Comparison of ENCODE assay signal across 9 cellular contexts in the genomic region with DNA sequence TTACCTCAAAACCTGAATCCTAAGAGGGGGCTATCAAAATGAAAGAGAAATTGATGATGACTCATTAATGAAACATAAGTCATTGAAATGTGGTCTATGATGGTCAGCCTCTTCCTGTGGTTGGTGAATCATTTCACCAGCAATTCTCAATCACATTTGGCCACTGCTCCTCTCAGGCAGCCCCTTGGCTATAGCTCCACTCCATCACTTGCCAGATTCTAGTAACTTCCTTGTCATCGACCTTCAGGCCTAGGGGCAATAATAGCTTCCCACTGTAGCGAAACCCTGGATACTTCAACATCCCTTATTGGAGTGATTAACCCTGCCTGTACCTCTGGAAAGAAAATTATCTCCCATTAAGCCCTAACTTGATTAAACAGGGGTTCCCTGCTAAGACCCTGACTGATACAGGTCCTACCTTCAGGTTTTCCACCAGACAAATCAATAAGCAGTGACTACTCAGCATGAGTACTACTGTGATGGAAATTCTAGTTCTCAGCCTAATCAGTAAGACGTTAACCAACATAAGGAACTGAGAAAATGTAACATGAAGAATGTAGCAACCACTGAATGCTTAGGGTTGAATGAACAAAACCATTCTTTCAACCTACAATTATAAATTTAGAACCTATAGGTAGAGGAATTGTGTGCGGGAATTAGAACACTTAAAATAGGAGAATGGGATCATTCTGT. TPM values are rescaled to one million over a fixed set of nuclear protein-coding genes. Genes with fewer than 3 reads are reported as not detected.
DNase-seq lines count a peak whose midpoint lies in the region; ATAC-seq and TF ChIP-seq lines count a peak whose summit lies in the region.
"Had no signal": no experiment of that assay in that cellular context is flagged by ENCODE, and none has a peak within 500 bp of the region (broad histone marks: within the 10 kb centered on the region; RNA-seq: fewer than 3 reads in every experiment).

No MANE protein-coding gene starts in this region.

- H3K27ac ChIP-seq in Peyer's patch (peak overlapping the region; percentile 11 to 78 (median 34)), foreskin keratinocyte (peak overlapping the region; percentile 31), stomach (peak overlapping the region; percentile 52 to 89 (median 67)), endodermal cell (ENCODE audit: low read depth, low read length) (no peak overlapping the region)

- peak; percentile 88 for ATAC-seq in GM18870 (IDR thresholded peaks at IDR 0.05; ENCODE audit: unreplicated experiment)
- peak; percentile 83 for ATAC-seq in HG02642 (IDR thresholded peaks at IDR 0.05; ENCODE audit: poor library complexity, unreplicated experiment)
- ATAC-seq in foreskin keratinocyte: peak; percentile 94

- no peak overlapping the region for H3K27ac Mint-ChIP-seq in endodermal cell

- H3K4me1 ChIP-seq in Peyer's patch (peaks cover 0 to 21% (median 0%) of the 10 kb centered on the region in 4 donors), foreskin keratinocyte (peaks cover 16% of the 10 kb centered on the region), stomach (peaks cover 16 to 51% (median 34%) of the 10 kb centered on the region in 4 donors), endodermal cell (ENCODE audit: control insufficient read depth, insufficient read depth, low read length) (no peaks in the 10 kb centered on the region)

- no peak for TF ChIP-seq EP300 in stomach (IDR thresholded peaks at IDR 0.05)

- H3K4me1 Mint-ChIP-seq in endodermal cell: peaks cover 4% of the 10 kb centered on the region

- WGBS in stomach, 5 donors: 43 to 66% (median 56%) methylated on average over 3 to 4 of the region's 4 CpGs
- WGBS in endodermal cell (ENCODE audit: insufficient coverage in 1 of 2, insufficient read length in 1 of 2), 2 experiments: 74 to 90% methylated on average over 2 to 3 of the region's 4 CpGs

- TF ChIP-seq POLR2A in Peyer's patch (IDR thresholded peaks at IDR 0.05) (no peak), stomach (IDR thresholded peaks at IDR 0.05) (no peak)

- H3K4me3 Mint-ChIP-seq in endodermal cell: no peak overlapping the region

- H3K27me3 Mint-ChIP-seq in endodermal cell (ENCODE audit: insufficient read depth): peaks cover 1% of the 10 kb centered on the region

- H3K27me3 ChIP-seq in Peyer's patch (no peaks in the 10 kb centered on the region), foreskin keratinocyte (no peaks in the 10 kb centered on the region), stomach (no peaks in the 10 kb centered on the region), endodermal cell (ENCODE audit: control insufficient read depth, insufficient read depth, low read length, poor library complexity, severe bottlenecking) (no peaks in the 10 kb centered on the region)

- TF ChIP-seq CTCF in Peyer's patch (IDR thresholded peaks at IDR 0.05): no peak
- TF ChIP-seq CTCF in foreskin keratinocyte (conservative IDR thresholded peaks at IDR 0.05): no peak
- TF ChIP-seq CTCF in stomach (IDR thresholded peaks at IDR 0.05): no peak
- no peak for TF ChIP-seq CTCF in endodermal cell (conservative IDR thresholded peaks at IDR 0.05)

- H3K36me3 ChIP-seq in Peyer's patch (no peaks in the 10 kb centered on the region), stomach (no peaks in the 10 kb centered on the region), endodermal cell (ENCODE audit: control insufficient read depth, insufficient read depth, low read length) (no peaks in the 10 kb centered on the region)

- no peaks in the 10 kb centered on the region for H3K9me3 Mint-ChIP-seq in endodermal cell

- no peak for DNase-seq in Peyer's patch
- peak; percentile 62 to 82 for DNase-seq in foreskin keratinocyte
- no peak for DNase-seq in stomach
- DNase-seq in endodermal cell: no peak
- no peak for DNase-seq in middle frontal gyrus (ENCODE audit: extremely low spot score, low spot score)
- no peak for DNase-seq in D341Med (ENCODE audit: low spot score)

- no peak overlapping the region for H3K4me3 ChIP-seq in Peyer's patch
- no peak overlapping the region for H3K4me3 ChIP-seq in stomach
- H3K4me3 ChIP-seq in endodermal cell (ENCODE audit: low read length): no peak overlapping the region

- intact Hi-C loops in stomach (cut with DNase I; ENCODE audit: low total_unique reads): loop anchor here (10.0 kb wide), 1 partner anchor 290 kb away; no protein-coding TSS in a partner anchor

- H3K9me3 ChIP-seq in Peyer's patch (no peaks in the 10 kb centered on the region), stomach (no peaks in the 10 kb centered on the region), endodermal cell (ENCODE audit: control insufficient read depth, low read length) (no peaks in the 10 kb centered on the region)

- H3K36me3 Mint-ChIP-seq in endodermal cell (ENCODE audit: low read depth): no peaks in the 10 kb centered on the region

- H3K9ac ChIP-seq in endodermal cell (ENCODE audit: extremely low read depth, low read length, poor library complexity, severe bottlenecking): no peak overlapping the region

RNA-seq across cellular contexts. Expression of gene ADH7, which starts 30.4 kb away (rescaled TPM):
- total RNA-seq in Peyer's patch: not detected
- total RNA-seq in foreskin keratinocyte: not detected in 2 replicates
- not detected in 2 replicates for polyA plus RNA-seq in foreskin keratinocyte
- 10 to 100 TPM in 1 of 5 donors, 1 to 10 TPM in 3, not detected in 1; 1.3 to 20.6 (median 4.4) TPM for total RNA-seq in stomach
- polyA plus RNA-seq in stomach: 10 to 100 TPM in 2 of 3 donors, 1 to 10 TPM in 1; 1.2 to 84.2 (median 62.2) TPM
- not detected for total RNA-seq in endodermal cell
- polyA plus RNA-seq in endodermal cell (2013, experiment 1 of 2): not detected
- not detected for polyA plus RNA-seq in endodermal cell (2013, experiment 2 of 2)
- total RNA-seq: T-helper 1 cell treated with Interleukin-12 subunit alpha and Interleukin-12 subunit beta and Interleukin-4 antibody, amounts not matched to agents 30 ng/mL and 1 ng/mL, for 36 hours had no signal

RNA-seq across cellular contexts. Expression of gene ADH1C, which starts 52.2 kb away (rescaled TPM):
- total RNA-seq in Peyer's patch: 100 to 1,000 TPM in 1 of 4 donors, 10 to 100 TPM in 3; 62.7 to 129 (median 87.7) TPM
- not detected in 2 replicates for total RNA-seq in foreskin keratinocyte
- polyA plus RNA-seq in foreskin keratinocyte: not detected in 2 replicates
- 100 to 1,000 TPM in 2 of 5 donors, 10 to 100 TPM in 2, not detected in 1; 58.5 to 427 (median 233) TPM for total RNA-seq in stomach
- 100 to 1,000 TPM in 1 of 3 donors, 10 to 100 TPM in 2; 29.9 to 150 (median 61.3) TPM for polyA plus RNA-seq in stomach
- total RNA-seq in endodermal cell: not detected
- polyA plus RNA-seq in endodermal cell (2013, experiment 1 of 2): not detected
- polyA plus RNA-seq in endodermal cell (2013, experiment 2 of 2): not detected
- total RNA-seq: T-helper 1 cell treated with Interleukin-12 subunit alpha and Interleukin-12 subunit beta and Interleukin-4 antibody, amounts not matched to agents 30 ng/mL and 1 ng/mL, for 36 hours had no signal

Comparison
In these comparisons a context has a peak if more than half of its experiments do, and no peak if none do; other contexts are left out.
1. DNase-seq: peak in foreskin keratinocyte (2 of 2); none in Peyer's patch (0 of 3), stomach (single experiment), endodermal cell (single experiment), middle frontal gyrus (single experiment) and D341Med (single experiment).
2. Peak in every context shown above with its lines, with median percentiles within 50 percentile points of each other: ATAC-seq.